In the genomic region with DNA sequence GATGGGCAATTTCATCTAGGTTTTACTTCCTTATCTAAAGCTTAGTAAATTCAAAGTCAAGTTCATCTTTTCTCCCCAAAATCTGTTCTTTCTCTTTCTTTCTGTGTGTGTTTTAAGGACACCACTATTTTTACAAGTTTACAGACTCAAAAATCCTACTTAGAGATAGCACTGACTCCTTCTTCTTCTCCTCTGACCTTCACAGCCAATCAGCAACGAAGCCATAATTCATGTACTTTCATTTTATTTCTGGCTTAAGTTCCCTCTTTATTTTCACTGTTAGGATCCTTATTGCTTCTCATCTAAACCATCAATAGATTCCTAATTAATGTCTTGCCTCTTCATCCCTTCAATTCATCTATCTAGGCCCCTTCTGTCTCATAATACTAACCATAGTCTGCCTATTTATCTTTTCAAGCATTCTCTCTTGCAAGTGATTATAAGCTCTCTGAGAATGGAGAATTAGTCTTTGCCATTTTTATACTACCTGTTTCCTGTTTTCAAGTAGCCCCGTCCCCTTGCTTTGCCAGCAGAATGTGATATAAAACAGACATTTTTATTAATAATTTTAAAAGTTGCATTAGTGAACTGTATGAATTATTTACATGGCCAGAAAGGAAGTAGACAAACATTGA, we compare ENCODE assay signal across 20 cellular contexts. TPM values are rescaled to one million over a fixed set of nuclear protein-coding genes. Genes with fewer than 3 reads are reported as not detected.
A peak's percentile ranks its signal among the peaks of the same experiment; 100 is the strongest.
DNase-seq lines count a peak whose midpoint lies in the region; ATAC-seq and TF ChIP-seq lines count a peak whose summit lies in the region.
"Had no signal": no experiment of that assay in that cellular context is flagged by ENCODE, and none has a peak within 500 bp of the region (broad histone marks: within the 10 kb centered on the region; RNA-seq: fewer than 3 reads in every experiment).

No MANE protein-coding gene starts in this region.

- peaks cover 42% of the 10 kb centered on the region for H3K36me3 Mint-ChIP-seq in T-helper 2 cell treated with Interferon-gamma antibody and Interleukin-4, amounts not matched to agents 5 μg/mL and 100 μg/mL, for 36 hours (ENCODE audit: low read depth)
- H3K36me3 Mint-ChIP-seq in CD4-positive, CD25-positive, alpha-beta regulatory T cell: peaks cover 22% of the 10 kb centered on the region
- peaks cover 60% of the 10 kb centered on the region for H3K36me3 Mint-ChIP-seq in activated B cell treated with CpG ODN at 0.5 μM for 24 hours (ENCODE audit: low read depth)
- peaks cover 34% of the 10 kb centered on the region for H3K36me3 Mint-ChIP-seq in mesothelial cell of epicardium
- peaks cover 20% of the 10 kb centered on the region for H3K36me3 Mint-ChIP-seq in neural progenitor cell

- H3K4me1 ChIP-seq in CD4-positive, CD25-positive, alpha-beta regulatory T cell (ENCODE audit: control insufficient read depth, insufficient read depth, low read length, poor library complexity, severe bottlenecking): peaks cover 11% of the 10 kb centered on the region
- no peaks in the 10 kb centered on the region for H3K4me1 ChIP-seq in neural progenitor cell
- H3K4me1 ChIP-seq: colonic mucosa had no signal

- peak overlapping the region; percentile 58 for H3K27ac ChIP-seq in CD4-positive, CD25-positive, alpha-beta regulatory T cell (ENCODE audit: insufficient read depth, low read length, poor library complexity, severe bottlenecking)
- no peak overlapping the region for H3K27ac ChIP-seq in neural progenitor cell
- H3K27ac ChIP-seq: colonic mucosa had no signal

- H3K4me3 Mint-ChIP-seq in T-helper 2 cell treated with Interferon-gamma antibody and Interleukin-4, amounts not matched to agents 5 μg/mL and 100 μg/mL, for 36 hours: peak overlapping the region; percentile 55
- H3K4me3 Mint-ChIP-seq in CD4-positive, CD25-positive, alpha-beta regulatory T cell: peak overlapping the region in 3 of 4 donors; percentile 5 to 84 (median 32)
- H3K4me3 Mint-ChIP-seq in activated B cell treated with CpG ODN at 0.5 μM for 24 hours (peak overlapping the region; percentile 67), mesothelial cell of epicardium (no peak overlapping the region), neural progenitor cell (no peak overlapping the region)

- no peak for ATAC-seq in CD4-positive, CD25-positive, alpha-beta regulatory T cell (ENCODE audit: low read depth in 2 of 2)
- no peak for ATAC-seq in activated B cell treated with CpG ODN at 0.5 μM for 24 hours (ENCODE audit: low read depth)
- ATAC-seq in GM18861 (IDR thresholded peaks at IDR 0.05; ENCODE audit: unreplicated experiment): no peak

- no peak overlapping the region for H3K9ac ChIP-seq in neural progenitor cell

- H3K9me3 ChIP-seq in CD4-positive, CD25-positive, alpha-beta regulatory T cell (ENCODE audit: control insufficient read depth in 2 of 2, low read length in 2 of 2): no peaks in the 10 kb centered on the region
- no peaks in the 10 kb centered on the region for H3K9me3 ChIP-seq in neural progenitor cell (ENCODE audit: low read depth)
- H3K9me3 ChIP-seq: colonic mucosa, upper lobe of left lung had no signal

- POLR2A ChIA-PET in activated B cell treated with CpG ODN at 0.5 μM for 24 hours (lab: Charles Lee): interaction anchor here (0.6 to 1.2 kb wide), 2 partner anchors 27 to 43 kb away, joined by 4 to 5 read pairs; a partner anchor contains a TSS

- H3K36me3 ChIP-seq in CD4-positive, CD25-positive, alpha-beta regulatory T cell (ENCODE audit: control insufficient read depth, insufficient read depth, low read length): peaks cover 35% of the 10 kb centered on the region
- peaks cover 8% of the 10 kb centered on the region for H3K36me3 ChIP-seq in neural progenitor cell
- H3K36me3 ChIP-seq: colonic mucosa had no signal

- no peak for DNase-seq in T-helper 2 cell treated with Interferon-gamma antibody and Interleukin-4, amounts not matched to agents 5 μg/mL and 100 μg/mL, for 36 hours (ENCODE audit: low spot score)
- DNase-seq in T-helper 2 cell (no peak), activated B cell treated with CpG ODN at 0.5 μM for 24 hours (no peak), lung microvascular endothelial cell (ENCODE audit: low read depth in 2 of 2) (peak; percentile 5 to 12), mesothelial cell of epicardium (ENCODE audit: low spot score in 2 of 2, unreplicated experiment in 2 of 2) (no peak), neural progenitor cell (ENCODE audit: low spot score) (no peak)
- peak in 1 of 3 donors; percentile 5 for DNase-seq in CD4-positive, CD25-positive, alpha-beta regulatory T cell
- DNase-seq: 8988T; activated CD8-positive, alpha-beta memory T cell treated with anti-CD3 and anti-CD28 coated beads, Interleukin-2, amount 50 U/mL, for 48 hours; anterior cingulate cortex; colonic mucosa; erythroblast; NCI-H1930; NCI-H510A; stimulated activated CD4-positive, alpha-beta T cell treated with anti-CD3 and anti-CD28 coated beads, Interleukin-4, amount 100 ng/mL, for 24 hours; upper lobe of left lung had no signal

- no peaks in the 10 kb centered on the region for H3F3A ChIP-seq in neural progenitor cell (ENCODE audit: low read depth)

- no peaks in the 10 kb centered on the region for H3K27me3 Mint-ChIP-seq in T-helper 2 cell treated with Interferon-gamma antibody and Interleukin-4, amounts not matched to agents 5 μg/mL and 100 μg/mL, for 36 hours (ENCODE audit: low read depth)
- no peaks in the 10 kb centered on the region for H3K27me3 Mint-ChIP-seq in CD4-positive, CD25-positive, alpha-beta regulatory T cell
- no peaks in the 10 kb centered on the region for H3K27me3 Mint-ChIP-seq in activated B cell treated with CpG ODN at 0.5 μM for 24 hours
- H3K27me3 Mint-ChIP-seq in mesothelial cell of epicardium (ENCODE audit: low read depth): no peaks in the 10 kb centered on the region
- no peaks in the 10 kb centered on the region for H3K27me3 Mint-ChIP-seq in neural progenitor cell (ENCODE audit: insufficient read depth, low read depth)

- no peaks in the 10 kb centered on the region for H3K27me3 ChIP-seq in CD4-positive, CD25-positive, alpha-beta regulatory T cell (ENCODE audit: control insufficient read depth, insufficient read depth, low read length)
- H3K27me3 ChIP-seq in neural progenitor cell: no peaks in the 10 kb centered on the region
- H3K27me3 ChIP-seq: colonic mucosa, upper lobe of left lung had no signal

- H3K4me3 ChIP-seq in CD4-positive, CD25-positive, alpha-beta regulatory T cell (ENCODE audit: low read depth, low read length): peak overlapping the region; percentile 78
- no peak overlapping the region for H3K4me3 ChIP-seq in neural progenitor cell
- H3K4me3 ChIP-seq: colonic mucosa, SK-N-MC, upper lobe of left lung had no signal

- no peak overlapping the region for H2AFZ ChIP-seq in neural progenitor cell (replicated peaks)

- CTCF ChIA-PET in activated B cell treated with CpG ODN at 0.5 μM for 24 hours (lab: Charles Lee): interaction anchor here (1.1 to 1.2 kb wide), 2 partner anchors 153 to 454 kb away, joined by 3 read pairs; no protein-coding TSS in a partner anchor

- peaks cover 22% of the 10 kb centered on the region for H3K4me1 Mint-ChIP-seq in T-helper 2 cell treated with Interferon-gamma antibody and Interleukin-4, amounts not matched to agents 5 μg/mL and 100 μg/mL, for 36 hours (ENCODE audit: low read depth)
- H3K4me1 Mint-ChIP-seq in CD4-positive, CD25-positive, alpha-beta regulatory T cell: peaks cover 14 to 32% (median 26%) of the 10 kb centered on the region in 4 donors
- peaks cover 32% of the 10 kb centered on the region for H3K4me1 Mint-ChIP-seq in activated B cell treated with CpG ODN at 0.5 μM for 24 hours
- no peaks in the 10 kb centered on the region for H3K4me1 Mint-ChIP-seq in mesothelial cell of epicardium
- no peaks in the 10 kb centered on the region for H3K4me1 Mint-ChIP-seq in neural progenitor cell

- H3K27ac Mint-ChIP-seq in T-helper 2 cell treated with Interferon-gamma antibody and Interleukin-4, amounts not matched to agents 5 μg/mL and 100 μg/mL, for 36 hours: peak overlapping the region; percentile 58
- peak overlapping the region; percentile 44 to 73 (median 54) for H3K27ac Mint-ChIP-seq in CD4-positive, CD25-positive, alpha-beta regulatory T cell
- peak overlapping the region; percentile 92 for H3K27ac Mint-ChIP-seq in activated B cell treated with CpG ODN at 0.5 μM for 24 hours
- no peak overlapping the region for H3K27ac Mint-ChIP-seq in mesothelial cell of epicardium
- H3K27ac Mint-ChIP-seq in neural progenitor cell: no peak overlapping the region

- H3K4me2 ChIP-seq in neural progenitor cell: no peak overlapping the region

- peaks cover 6% of the 10 kb centered on the region for H3K79me2 ChIP-seq in neural progenitor cell (ENCODE audit: low read depth)

- H3K9me3 Mint-ChIP-seq in T-helper 2 cell treated with Interferon-gamma antibody and Interleukin-4, amounts not matched to agents 5 μg/mL and 100 μg/mL, for 36 hours: no peaks in the 10 kb centered on the region
- H3K9me3 Mint-ChIP-seq in CD4-positive, CD25-positive, alpha-beta regulatory T cell: no peaks in the 10 kb centered on the region
- no peaks in the 10 kb centered on the region for H3K9me3 Mint-ChIP-seq in activated B cell treated with CpG ODN at 0.5 μM for 24 hours
- H3K9me3 Mint-ChIP-seq in mesothelial cell of epicardium: no peaks in the 10 kb centered on the region
- no peaks in the 10 kb centered on the region for H3K9me3 Mint-ChIP-seq in neural progenitor cell

- H4K20me1 ChIP-seq in neural progenitor cell (ENCODE audit: low read depth): peaks cover 7% of the 10 kb centered on the region

- intact Hi-C loops in activated B cell treated with CpG ODN at 0.5 μM for 24 hours (cut with micrococcal nuclease): loop anchor here (5.0 kb wide), 1 partner anchor 155 kb away; no protein-coding TSS in a partner anchor

- no peak for TF ChIP-seq CTCF in activated B cell treated with CpG ODN at 0.5 μM for 24 hours (IDR thresholded peaks at IDR 0.05)
- TF ChIP-seq CTCF in mesothelial cell of epicardium (IDR thresholded peaks at IDR 0.05; ENCODE audit: unreplicated experiment): no peak
- no peak for TF ChIP-seq CTCF in neural progenitor cell (IDR thresholded peaks at IDR 0.05)

RNA-seq across cellular contexts. Expression of a gene that starts 27.0 kb away (rescaled TPM):
- 63.5 TPM for total RNA-seq in CD4-positive, CD25-positive, alpha-beta regulatory T cell
- 100 to 1,000 TPM in 1 of 4 donors, 10 to 100 TPM in 3; 76.4 to 114 (median 96.8) TPM for polyA plus RNA-seq in CD4-positive, CD25-positive, alpha-beta regulatory T cell
- 72.5 and 76.5 TPM in 2 replicates for total RNA-seq in activated B cell treated with CpG ODN at 0.5 μM for 24 hours
- total RNA-seq in lung microvascular endothelial cell: 119 and 121 TPM in 2 replicates
- 91.4 to 94.2 TPM (median 92.8 TPM) in 3 replicates for total RNA-seq in mesothelial cell of epicardium
- 104 and 167 TPM in 2 replicates for total RNA-seq in neural progenitor cell (ENCODE audit: low replicate concordance)

RNA-seq across cellular contexts. Expression of a gene that starts 47.0 kb away (rescaled TPM):
- total RNA-seq in CD4-positive, CD25-positive, alpha-beta regulatory T cell: not detected
- polyA plus RNA-seq in CD4-positive, CD25-positive, alpha-beta regulatory T cell: not detected
- total RNA-seq in activated B cell treated with CpG ODN at 0.5 μM for 24 hours (not detected in 2 replicates), lung microvascular endothelial cell (0.40 and 0.65 TPM in 2 replicates), mesothelial cell of epicardium (1.0 to 1.6 TPM (median 1.1 TPM) in 3 replicates), neural progenitor cell (ENCODE audit: low replicate concordance) (0.37 and 0.93 TPM in 2 replicates)
- total RNA-seq: G401, HT1080 had no signal

Comparison
In these comparisons a context has a peak if more than half of its experiments do, and no peak if none do; other contexts are left out.
1. DNase-seq: peak in lung microvascular endothelial cell (2 of 2); none in T-helper 2 cell treated with Interferon-gamma antibody and Interleukin-4, amounts not matched to agents 5 μg/mL and 100 μg/mL, for 36 hours (single experiment), T-helper 2 cell (0 of 5), activated B cell treated with CpG ODN at 0.5 μM for 24 hours (single experiment), mesothelial cell of epicardium (0 of 2) and neural progenitor cell (single experiment).
2. H3K27ac Mint-ChIP-seq: peak in T-helper 2 cell treated with Interferon-gamma antibody and Interleukin-4, amounts not matched to agents 5 μg/mL and 100 μg/mL, for 36 hours (single experiment), CD4-positive, CD25-positive, alpha-beta regulatory T cell (3 of 3) and activated B cell treated with CpG ODN at 0.5 μM for 24 hours (single experiment); none in mesothelial cell of epicardium (single experiment) and neural progenitor cell (single experiment).
3. H3K4me3 Mint-ChIP-seq: peak in T-helper 2 cell treated with Interferon-gamma antibody and Interleukin-4, amounts not matched to agents 5 μg/mL and 100 μg/mL, for 36 hours (single experiment), CD4-positive, CD25-positive, alpha-beta regulatory T cell (3 of 4) and activated B cell treated with CpG ODN at 0.5 μM for 24 hours (single experiment); none in mesothelial cell of epicardium (single experiment) and neural progenitor cell (single experiment).